In genomic region chr15:37076543-37076942, GRCh38 we compare ENCODE assay signal across 4 cellular contexts.
TF ChIP-seq lines count a peak whose summit lies in the region.

No MANE protein-coding gene starts in this region.

TF ChIP-seq in SK-N-SH, 30 proteins besides CTCF, POLR2A, EP300 and RAD21 (continues in another document):
- TF ChIP-seq EZH2phosphoT487 (IDR thresholded peaks at IDR 0.05; ENCODE audit: borderline replicate concordance, low read depth), result no peak
- TF ChIP-seq, protein P1, sequence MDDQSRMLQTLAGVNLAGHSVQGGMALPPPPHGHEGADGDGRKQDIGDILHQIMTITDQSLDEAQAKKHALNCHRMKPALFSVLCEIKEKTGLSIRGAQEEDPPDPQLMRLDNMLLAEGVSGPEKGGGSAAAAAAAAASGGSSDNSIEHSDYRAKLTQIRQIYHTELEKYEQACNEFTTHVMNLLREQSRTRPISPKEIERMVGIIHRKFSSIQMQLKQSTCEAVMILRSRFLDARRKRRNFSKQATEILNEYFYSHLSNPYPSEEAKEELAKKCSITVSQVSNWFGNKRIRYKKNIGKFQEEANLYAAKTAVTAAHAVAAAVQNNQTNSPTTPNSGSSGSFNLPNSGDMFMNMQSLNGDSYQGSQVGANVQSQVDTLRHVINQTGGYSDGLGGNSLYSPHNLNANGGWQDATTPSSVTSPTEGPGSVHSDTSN (IDR thresholded peaks at IDR 0.05), result peak; percentile 44
- no peak for TF ChIP-seq CHD2 (IDR thresholded peaks at IDR 0.05; ENCODE audit: low read length, partially characterized antibody)
- TF ChIP-seq POLR2AphosphoS5 (IDR thresholded peaks at IDR 0.05; ENCODE audit: low read depth, low read length), result no peak; the same call in 1 of the 2 replicates
- TF ChIP-seq REST (IDR thresholded peaks at IDR 0.05; ENCODE audit: low read depth, low read length), result no peak
- no peak for TF ChIP-seq FOXJ3 (CRISPR knock-in tag; IDR thresholded peaks at IDR 0.05)
- TF ChIP-seq TCF12 (IDR thresholded peaks at IDR 0.05), result peak; percentile 43; the same call in 1 of the 2 replicates
- no peak for TF ChIP-seq TAF1 (IDR thresholded peaks at IDR 0.05; ENCODE audit: borderline replicate concordance, low read depth, low read length)
- TF ChIP-seq MEF2A (IDR thresholded peaks at IDR 0.05; ENCODE audit: borderline replicate concordance, low read depth), result 0 out of 2 replicates have a peak, but pooled peaks have one; percentile 23
- TF ChIP-seq JUND (IDR thresholded peaks at IDR 0.05), result peak; percentile 53
- no peak for TF ChIP-seq RCOR1 (IDR thresholded peaks at IDR 0.05; ENCODE audit: low read length)

TF ChIP-seq in endothelial cell of umbilical vein, 7 proteins besides CTCF, POLR2A, EP300 and RAD21:
- no peak for TF ChIP-seq GATA2 (IDR thresholded peaks at IDR 0.05; ENCODE audit: insufficient read depth, insufficient read length, low read depth, low read length)
- TF ChIP-seq JUN (IDR thresholded peaks at IDR 0.05; ENCODE audit: borderline replicate concordance, insufficient read depth, insufficient read length, low read depth), result peak; percentile 42
- peak; percentile 85 for TF ChIP-seq FOS (IDR thresholded peaks at IDR 0.05; ENCODE audit: borderline replicate concordance, insufficient read depth, low read length)
- TF ChIP-seq POLR2AphosphoS5 (IDR thresholded peaks at IDR 0.05; ENCODE audit: insufficient read depth, low read depth, low read length), result no peak

TF ChIP-seq in neural cell, 6 proteins besides CTCF, POLR2A, EP300 and RAD21:
- TF ChIP-seq REST (IDR thresholded peaks at IDR 0.05; ENCODE audit: borderline replicate concordance), result no peak
- no peak for TF ChIP-seq TAF1 (IDR thresholded peaks at IDR 0.05; ENCODE audit: low read depth)

TF ChIP-seq in WTC11, 78 proteins besides CTCF, POLR2A, EP300 and RAD21:
- TF ChIP-seq ATF2 (CRISPR knock-in tag; IDR thresholded peaks at IDR 0.05; ENCODE audit: borderline replicate concordance, low read depth) (no peak), NR2C2 (CRISPR knock-in tag; IDR thresholded peaks at IDR 0.05) (no peak), ZNF416 (CRISPR knock-in tag; IDR thresholded peaks at IDR 0.05) (no peak), ZNF263 (CRISPR knock-in tag; IDR thresholded peaks at IDR 0.05; ENCODE audit: low read depth) (no peak), FOXJ3 (CRISPR knock-in tag; IDR thresholded peaks at IDR 0.05; ENCODE audit: borderline replicate concordance) (no peak), MYBL2 (CRISPR knock-in tag; IDR thresholded peaks at IDR 0.05) (no peak), FOXP4 (CRISPR knock-in tag; IDR thresholded peaks at IDR 0.05) (no peak), JUN (CRISPR knock-in tag; IDR thresholded peaks at IDR 0.05) (no peak), E2F1 (CRISPR knock-in tag; IDR thresholded peaks at IDR 0.05) (no peak), ATF1 (CRISPR knock-in tag; IDR thresholded peaks at IDR 0.05) (no peak), ESRRA (CRISPR knock-in tag; IDR thresholded peaks at IDR 0.05; ENCODE audit: borderline replicate concordance) (no peak), ARID4B (CRISPR knock-in tag; IDR thresholded peaks at IDR 0.05; ENCODE audit: borderline replicate concordance) (no peak), EMX1 (CRISPR knock-in tag; IDR thresholded peaks at IDR 0.05) (no peak), NFE2L1 (CRISPR knock-in tag; IDR thresholded peaks at IDR 0.05) (no peak), CREM (CRISPR knock-in tag; IDR thresholded peaks at IDR 0.05) (no peak), NR1H2 (CRISPR knock-in tag; IDR thresholded peaks at IDR 0.05) (no peak)
- TF ChIP-seq, protein P2, sequence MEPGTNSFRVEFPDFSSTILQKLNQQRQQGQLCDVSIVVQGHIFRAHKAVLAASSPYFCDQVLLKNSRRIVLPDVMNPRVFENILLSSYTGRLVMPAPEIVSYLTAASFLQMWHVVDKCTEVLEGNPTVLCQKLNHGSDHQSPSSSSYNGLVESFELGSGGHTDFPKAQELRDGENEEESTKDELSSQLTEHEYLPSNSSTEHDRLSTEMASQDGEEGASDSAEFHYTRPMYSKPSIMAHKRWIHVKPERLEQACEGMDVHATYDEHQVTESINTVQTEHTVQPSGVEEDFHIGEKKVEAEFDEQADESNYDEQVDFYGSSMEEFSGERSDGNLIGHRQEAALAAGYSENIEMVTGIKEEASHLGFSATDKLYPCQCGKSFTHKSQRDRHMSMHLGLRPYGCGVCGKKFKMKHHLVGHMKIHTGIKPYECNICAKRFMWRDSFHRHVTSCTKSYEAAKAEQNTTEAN (CRISPR knock-in tag; IDR thresholded peaks at IDR 0.05), result no peak
